ENCODE assay signal across 21 cellular contexts in the genomic region with DNA sequence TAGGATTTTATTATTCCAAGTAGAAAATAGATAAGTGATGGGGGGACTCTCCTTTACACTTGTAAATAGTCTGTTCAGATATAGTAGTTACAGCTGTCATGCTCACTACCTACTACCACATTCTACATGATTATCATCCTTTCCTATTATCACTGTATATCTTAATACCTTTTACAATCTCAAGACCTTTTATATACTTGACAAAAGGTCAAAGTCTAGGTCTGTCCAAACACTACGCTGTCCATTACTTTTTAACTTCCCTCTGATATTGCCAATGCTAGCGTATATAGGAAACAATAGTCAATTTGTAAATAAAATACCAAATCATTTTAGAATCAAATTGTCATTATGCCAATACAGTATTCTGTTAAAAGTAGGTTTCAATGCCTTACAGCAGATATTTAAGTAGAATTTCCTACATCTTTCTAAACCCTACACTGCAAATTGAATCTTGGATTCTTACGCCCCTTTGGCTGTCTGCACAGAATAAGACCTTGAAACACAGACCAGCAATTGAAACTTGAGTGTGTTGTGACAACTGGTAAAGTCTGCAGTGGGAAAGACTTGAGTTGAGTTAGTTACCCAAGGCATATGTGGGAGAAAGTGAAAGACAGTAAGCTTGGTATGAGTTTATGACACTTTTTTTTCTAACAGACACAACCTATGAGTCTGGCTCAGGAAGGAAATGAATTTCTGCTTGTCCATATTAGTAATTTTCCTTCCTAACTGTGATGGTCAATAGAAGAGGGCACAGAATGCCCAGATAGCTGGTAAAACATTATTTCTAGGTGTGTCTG.
"Had no signal": no experiment of that assay in that cellular context is flagged by ENCODE, and none has a peak within 500 bp of the region (broad histone marks: within the 10 kb centered on the region; RNA-seq: fewer than 3 reads in every experiment).

No MANE protein-coding gene starts in this region.

- H3K36me3 ChIP-seq: cardiac muscle cell, left lung, neural progenitor cell, thyroid gland, upper lobe of right lung had no signal

- ATAC-seq: body of pancreas; foreskin keratinocyte; left lung; naive thymus-derived CD8-positive, alpha-beta T cell; sciatic nerve; upper lobe of right lung had no signal

- H3K27me3 ChIP-seq: body of pancreas, cardiac muscle cell, foreskin keratinocyte, left lung, neural progenitor cell, thyroid gland, upper lobe of right lung had no signal

- H3K9me3 ChIP-seq: body of pancreas, thyroid gland, upper lobe of right lung had no signal

- DNase-seq: activated CD4-positive, alpha-beta memory T cell treated with anti-CD3 and anti-CD28 coated beads, Interleukin-2, amount 10 ng/mL, durations not matched to agents 7 days and 5 days; activated CD4-positive, alpha-beta T cell treated with anti-CD3 and anti-CD28 coated beads for 48 hours; activated effector memory CD4-positive, alpha-beta T cell treated with anti-CD3 and anti-CD28 coated beads, Interleukin-2, amount 50 U/mL, for 16 hours; activated naive CD4-positive, alpha-beta T cell treated with anti-CD3 and anti-CD28 coated beads, Interleukin-2, amount 10 ng/mL, durations not matched to agents 7 days and 5 days; body of pancreas; cortex of kidney; effector CD4-positive, alpha-beta T cell; foreskin keratinocyte; immature natural killer cell; left lung; naive thymus-derived CD8-positive, alpha-beta T cell; stimulated activated CD4-positive, alpha-beta T cell treated with anti-CD3 and anti-CD28 coated beads, Interleukin-2, amount 100 ng/mL, for 48 hours; stimulated activated CD8-positive, alpha-beta memory T cell treated with anti-CD3 and anti-CD28 coated beads, Interleukin-4, amount 100 ng/mL, for 48 hours; stimulated activated naive CD4-positive, alpha-beta T cell; T-helper 2 cell; thyroid gland; upper lobe of right lung had no signal

- H3K4me1 ChIP-seq: body of pancreas, foreskin keratinocyte, left lung, neural progenitor cell, thyroid gland, upper lobe of right lung had no signal

- H3K27ac ChIP-seq: body of pancreas, cardiac muscle cell, foreskin keratinocyte, left lung, neural progenitor cell, thyroid gland, upper lobe of right lung had no signal

- H3K4me3 ChIP-seq: body of pancreas, cardiac muscle cell, left lung, lung, neural progenitor cell, thyroid gland, upper lobe of right lung had no signal
